ENCODE assay signal across 1 cellular context in genomic region chr14:91149462-91149861, GRCh38.
TF ChIP-seq lines count a peak whose summit lies in the region.

No MANE protein-coding gene starts in this region.

TF ChIP-seq in K562, 482 proteins besides CTCF, POLR2A, EP300 and RAD21 (continued from another document and continues in another):
- TF ChIP-seq ZFX (CRISPR knock-in tag; IDR thresholded peaks at IDR 0.05): no peak
- TF ChIP-seq SMARCC2 (IDR thresholded peaks at IDR 0.05; ENCODE audit: low read depth): no peak
- TF ChIP-seq SAFB (IDR thresholded peaks at IDR 0.05; ENCODE audit: borderline replicate concordance, low read depth, low read length): no peak
- no peak for TF ChIP-seq ID3 (CRISPR knock-in tag; IDR thresholded peaks at IDR 0.05)
- TF ChIP-seq ID3 (tag; IDR thresholded peaks at IDR 0.05): no peak
- TF ChIP-seq PREB (CRISPR knock-in tag; IDR thresholded peaks at IDR 0.05): no peak
- TF ChIP-seq ZNF717 (CRISPR knock-in tag; IDR thresholded peaks at IDR 0.05): no peak
- no peak for TF ChIP-seq SNIP1 (IDR thresholded peaks at IDR 0.05; ENCODE audit: low read depth)
- no peak for TF ChIP-seq MEF2D (tag; conservative IDR thresholded peaks at IDR 0.05; ENCODE audit: low read depth)
- TF ChIP-seq SRSF7 (optimal IDR thresholded peaks at IDR 0.05; ENCODE audit: low read depth, low read length): no peak
- TF ChIP-seq TFAP4 (CRISPR knock-in tag; IDR thresholded peaks at IDR 0.05; ENCODE audit: borderline replicate concordance): no peak
- no peak for TF ChIP-seq HDAC3 (IDR thresholded peaks at IDR 0.05; ENCODE audit: borderline replicate concordance, partially characterized antibody)
- TF ChIP-seq RBM39 (optimal IDR thresholded peaks at IDR 0.05; ENCODE audit: low read depth, low read length): no peak
- no peak for TF ChIP-seq KAT7 (CRISPR knock-in tag; IDR thresholded peaks at IDR 0.05; ENCODE audit: borderline replicate concordance)
- no peak for TF ChIP-seq POU5F1 (IDR thresholded peaks at IDR 0.05; ENCODE audit: borderline replicate concordance, low read depth, low read length, partially characterized antibody)
- TF ChIP-seq AFF1 (IDR thresholded peaks at IDR 0.05; ENCODE audit: low read depth in 1 of 2, partially characterized antibody in 2 of 2): no peak
- no peak for TF ChIP-seq GTF3C2 (IDR thresholded peaks at IDR 0.05; ENCODE audit: borderline replicate concordance, extremely low read depth, insufficient read length)
- no peak for TF ChIP-seq PHF20 (IDR thresholded peaks at IDR 0.05; ENCODE audit: partially characterized antibody)
- TF ChIP-seq CEBPB (tag; IDR thresholded peaks at IDR 0.05): no peak
- TF ChIP-seq PURB (CRISPR knock-in tag; IDR thresholded peaks at IDR 0.05; ENCODE audit: low read depth): no peak
- TF ChIP-seq ZNF511 (CRISPR knock-in tag; IDR thresholded peaks at IDR 0.05): no peak
- no peak for TF ChIP-seq ASH1L (IDR thresholded peaks at IDR 0.05; ENCODE audit: borderline replicate concordance, low read depth, partially characterized antibody)
- TF ChIP-seq BMI1 (IDR thresholded peaks at IDR 0.05; ENCODE audit: low read length): no peak
- TF ChIP-seq CEBPG (CRISPR knock-in tag; IDR thresholded peaks at IDR 0.05): no peak
- no peak for TF ChIP-seq CEBPG (tag; conservative IDR thresholded peaks at IDR 0.05 in 1 of 2, IDR thresholded peaks at IDR 0.05 in 1 of 2)
- TF ChIP-seq ZHX1 (conservative IDR thresholded peaks at IDR 0.05; ENCODE audit: low read length): no peak
- TF ChIP-seq ILF3 (IDR thresholded peaks at IDR 0.05; ENCODE audit: borderline replicate concordance): no peak
- TF ChIP-seq JUND (IDR thresholded peaks at IDR 0.05; ENCODE audit: borderline replicate concordance, low read depth, low read length): peak; percentile 65; the same call in 1 of the 2 replicates
- peak; percentile 72; the same call in 1 of the 3 replicates for TF ChIP-seq JUND (tag; IDR thresholded peaks at IDR 0.05; ENCODE audit: borderline replicate concordance, low read depth, low read length)
- TF ChIP-seq MAX (CRISPR knock-in tag; IDR thresholded peaks at IDR 0.05): 0 out of 2 replicates have a peak, but pooled peaks have one; percentile 18
- TF ChIP-seq TCFL5 (CRISPR knock-in tag; conservative IDR thresholded peaks at IDR 0.05): no peak
- TF ChIP-seq IRF9 (tag; IDR thresholded peaks at IDR 0.05): no peak
- no peak for TF ChIP-seq RFX1 (IDR thresholded peaks at IDR 0.05)
- no peak for TF ChIP-seq CCNT2 (IDR thresholded peaks at IDR 0.05; ENCODE audit: borderline replicate concordance, extremely low read depth, insufficient read length, low read depth, low read length)
- no peak for TF ChIP-seq TBL1XR1 (IDR thresholded peaks at IDR 0.05; ENCODE audit: low read length in 2 of 2)
- TF ChIP-seq RBM14 (IDR thresholded peaks at IDR 0.05; ENCODE audit: borderline replicate concordance, insufficient read depth, low read depth, low read length): no peak
- no peak for TF ChIP-seq ZNF24 (IDR thresholded peaks at IDR 0.05)
- no peak for TF ChIP-seq RNF219 (CRISPR knock-in tag; IDR thresholded peaks at IDR 0.05)
- TF ChIP-seq ZNF165 (CRISPR knock-in tag; IDR thresholded peaks at IDR 0.05; ENCODE audit: borderline replicate concordance): no peak
- TF ChIP-seq RCOR1 (IDR thresholded peaks at IDR 0.05; ENCODE audit: borderline replicate concordance in 1 of 2, low read depth in 2 of 2, low read length in 2 of 2): peak in 1 of 2 experiments; percentile 53; a peak in 1 of 4 replicates
- no peak for TF ChIP-seq ZBTB43 (CRISPR knock-in tag; IDR thresholded peaks at IDR 0.05)
- no peak for TF ChIP-seq NFRKB (IDR thresholded peaks at IDR 0.05; ENCODE audit: low read depth)
- TF ChIP-seq DPF2 (IDR thresholded peaks at IDR 0.05): 0 out of 2 replicates have a peak, but pooled peaks have one; percentile 29
- TF ChIP-seq EZH2 (IDR thresholded peaks at IDR 0.05; ENCODE audit: borderline replicate concordance, low read depth, low read length): no peak
- no peak for TF ChIP-seq DIDO1 (tag; IDR thresholded peaks at IDR 0.05; ENCODE audit: low read depth)
- TF ChIP-seq ZKSCAN1 (IDR thresholded peaks at IDR 0.05; ENCODE audit: low read depth, low read length): no peak
- TF ChIP-seq POLR2AphosphoS2 (IDR thresholded peaks at IDR 0.05; ENCODE audit: low read length): no peak
- no peak for TF ChIP-seq ZNF644 (tag; IDR thresholded peaks at IDR 0.05; ENCODE audit: low read depth)
- no peak for TF ChIP-seq ZNF77 (CRISPR knock-in tag; IDR thresholded peaks at IDR 0.05)
- TF ChIP-seq ZNF263 (CRISPR knock-in tag; IDR thresholded peaks at IDR 0.05; ENCODE audit: borderline replicate concordance): no peak
- no peak for TF ChIP-seq NCOR1 (IDR thresholded peaks at IDR 0.05)
- TF ChIP-seq MECOM (CRISPR knock-in tag; IDR thresholded peaks at IDR 0.05): no peak
- no peak for TF ChIP-seq FOXA1 (IDR thresholded peaks at IDR 0.05; ENCODE audit: borderline replicate concordance)
